Comparison of ENCODE assay signal across 1 cellular context in the genomic region with DNA sequence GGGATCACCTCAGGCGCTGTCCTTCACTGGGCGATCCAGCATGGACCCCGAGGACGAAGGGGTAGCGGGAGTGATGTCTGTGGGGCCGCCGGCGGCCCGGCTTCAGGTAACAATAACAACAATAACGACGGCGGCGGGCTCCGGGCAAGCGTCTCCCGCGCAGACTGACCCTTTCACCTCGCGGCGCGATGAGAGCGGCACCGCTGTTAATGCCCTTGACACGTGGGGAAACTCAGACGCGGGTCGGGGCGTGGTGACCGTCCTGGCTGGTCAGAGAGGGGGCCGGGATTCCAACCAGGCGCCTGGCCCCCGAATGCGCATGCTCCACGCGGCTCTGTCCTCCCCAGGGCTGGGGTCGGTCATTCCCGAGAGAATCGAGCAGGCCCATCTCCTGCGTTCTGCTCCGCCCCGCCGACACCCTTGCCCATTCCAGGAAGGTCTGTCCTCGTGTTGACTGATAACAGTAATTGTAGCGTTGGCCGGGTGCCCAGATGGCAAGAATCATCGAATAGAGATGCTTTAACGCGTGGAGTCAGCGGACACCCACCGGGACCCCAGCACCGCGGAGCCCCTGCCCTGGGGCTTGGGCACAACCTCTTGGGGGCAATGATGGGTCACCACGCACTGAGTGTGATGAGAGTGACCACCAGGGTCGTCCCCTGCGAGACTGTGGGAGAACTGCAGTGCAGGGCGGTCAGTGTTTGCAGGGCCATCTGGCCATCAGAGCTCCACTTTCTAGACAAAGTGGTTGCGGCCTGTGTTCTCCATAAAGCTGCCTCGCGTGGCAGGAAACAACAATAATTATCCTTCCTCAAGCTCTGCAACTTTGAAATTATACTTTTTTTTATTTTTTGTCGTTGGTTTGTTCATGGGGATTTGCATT.
A peak's percentile ranks its signal among the peaks of the same experiment; 100 is the strongest.
TF ChIP-seq lines count a peak whose summit lies in the region.

No MANE protein-coding gene starts in this region.

TF ChIP-seq in HepG2, 621 proteins besides CTCF, POLR2A, EP300 and RAD21 (continued from another document and continues in another):
- TF ChIP-seq, protein P1, sequence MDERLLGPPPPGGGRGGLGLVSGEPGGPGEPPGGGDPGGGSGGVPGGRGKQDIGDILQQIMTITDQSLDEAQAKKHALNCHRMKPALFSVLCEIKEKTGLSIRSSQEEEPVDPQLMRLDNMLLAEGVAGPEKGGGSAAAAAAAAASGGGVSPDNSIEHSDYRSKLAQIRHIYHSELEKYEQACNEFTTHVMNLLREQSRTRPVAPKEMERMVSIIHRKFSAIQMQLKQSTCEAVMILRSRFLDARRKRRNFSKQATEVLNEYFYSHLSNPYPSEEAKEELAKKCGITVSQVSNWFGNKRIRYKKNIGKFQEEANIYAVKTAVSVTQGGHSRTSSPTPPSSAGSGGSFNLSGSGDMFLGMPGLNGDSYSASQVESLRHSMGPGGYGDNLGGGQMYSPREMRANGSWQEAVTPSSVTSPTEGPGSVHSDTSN (CRISPR knock-in tag; IDR thresholded peaks at IDR 0.05): no peak
- TF ChIP-seq TARDBP (CRISPR knock-in tag; IDR thresholded peaks at IDR 0.05) (no peak), KDM5A (IDR thresholded peaks at IDR 0.05; ENCODE audit: borderline replicate concordance, low read length) (peak; percentile 72; the same call in 1 of the 2 replicates), ZNF431 (CRISPR knock-in tag; IDR thresholded peaks at IDR 0.05; ENCODE audit: borderline replicate concordance, low read depth) (peak; percentile 64; the same call in 1 of the 2 replicates), ZNF136 (CRISPR knock-in tag; IDR thresholded peaks at IDR 0.05; ENCODE audit: low read depth) (0 out of 2 replicates have a peak, but pooled peaks have one; percentile 54), HOXA7 (CRISPR knock-in tag; IDR thresholded peaks at IDR 0.05) (no peak), ZNF382 (CRISPR knock-in tag; IDR thresholded peaks at IDR 0.05; ENCODE audit: borderline replicate concordance) (no peak), ZNF3 (CRISPR knock-in tag; IDR thresholded peaks at IDR 0.05) (no peak), SRSF1 (optimal IDR thresholded peaks at IDR 0.05; ENCODE audit: low read depth, low read length) (no peak), KLF11 (CRISPR knock-in tag; IDR thresholded peaks at IDR 0.05) (no peak), FIP1L1 (IDR thresholded peaks at IDR 0.05; ENCODE audit: borderline replicate concordance, insufficient read depth, low read depth, low read length) (no peak), NFE2L1 (CRISPR knock-in tag; IDR thresholded peaks at IDR 0.05; ENCODE audit: borderline replicate concordance) (no peak), PRPF4 (IDR thresholded peaks at IDR 0.05; ENCODE audit: low read depth, low read length, poor library complexity, severe bottlenecking) (no peak), CCDC6 (CRISPR knock-in tag; IDR thresholded peaks at IDR 0.05) (no peak), ZNF180 (CRISPR knock-in tag; IDR thresholded peaks at IDR 0.05; ENCODE audit: borderline replicate concordance, low read depth) (no peak), IKZF1 (IDR thresholded peaks at IDR 0.05) (no peak), KAT8 (CRISPR knock-in tag; IDR thresholded peaks at IDR 0.05) (no peak; the same call in 1 of the 2 replicates), ZNF883 (CRISPR knock-in tag; IDR thresholded peaks at IDR 0.05; ENCODE audit: not compliant biosample characterization) (peak; percentile 54), ZNF225 (CRISPR knock-in tag; IDR thresholded peaks at IDR 0.05) (no peak), FOSL1 (CRISPR knock-in tag; IDR thresholded peaks at IDR 0.05; ENCODE audit: borderline replicate concordance) (peak; percentile 12; the same call in 1 of the 2 replicates), SRY (CRISPR knock-in tag; IDR thresholded peaks at IDR 0.05) (peak; percentile 46; the same call in 1 of the 2 replicates), ZNF543 (CRISPR knock-in tag; IDR thresholded peaks at IDR 0.05) (peak; percentile 74; the same call in 1 of the 2 replicates), POGZ (CRISPR knock-in tag; IDR thresholded peaks at IDR 0.05) (0 out of 2 replicates have a peak, but pooled peaks have one; percentile 1), NRL (CRISPR knock-in tag; IDR thresholded peaks at IDR 0.05; ENCODE audit: borderline replicate concordance) (peak; percentile 69), ERF (CRISPR knock-in tag; IDR thresholded peaks at IDR 0.05) (no peak), SNRNP70 (IDR thresholded peaks at IDR 0.05; ENCODE audit: low read depth, low read length) (no peak), AGO2 (optimal IDR thresholded peaks at IDR 0.05; ENCODE audit: low read depth, low read length) (peak; percentile 91), ZNF317 (CRISPR knock-in tag; IDR thresholded peaks at IDR 0.05) (no peak), SSRP1 (CRISPR knock-in tag; IDR thresholded peaks at IDR 0.05) (no peak), ETV5 (CRISPR knock-in tag; IDR thresholded peaks at IDR 0.05; ENCODE audit: borderline replicate concordance) (peak; percentile 22; the same call in 1 of the 2 replicates)
- TF ChIP-seq, protein P2, sequence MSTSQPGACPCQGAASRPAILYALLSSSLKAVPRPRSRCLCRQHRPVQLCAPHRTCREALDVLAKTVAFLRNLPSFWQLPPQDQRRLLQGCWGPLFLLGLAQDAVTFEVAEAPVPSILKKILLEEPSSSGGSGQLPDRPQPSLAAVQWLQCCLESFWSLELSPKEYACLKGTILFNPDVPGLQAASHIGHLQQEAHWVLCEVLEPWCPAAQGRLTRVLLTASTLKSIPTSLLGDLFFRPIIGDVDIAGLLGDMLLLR (CRISPR knock-in tag; IDR thresholded peaks at IDR 0.05): no peak
- TF ChIP-seq, protein P3, sequence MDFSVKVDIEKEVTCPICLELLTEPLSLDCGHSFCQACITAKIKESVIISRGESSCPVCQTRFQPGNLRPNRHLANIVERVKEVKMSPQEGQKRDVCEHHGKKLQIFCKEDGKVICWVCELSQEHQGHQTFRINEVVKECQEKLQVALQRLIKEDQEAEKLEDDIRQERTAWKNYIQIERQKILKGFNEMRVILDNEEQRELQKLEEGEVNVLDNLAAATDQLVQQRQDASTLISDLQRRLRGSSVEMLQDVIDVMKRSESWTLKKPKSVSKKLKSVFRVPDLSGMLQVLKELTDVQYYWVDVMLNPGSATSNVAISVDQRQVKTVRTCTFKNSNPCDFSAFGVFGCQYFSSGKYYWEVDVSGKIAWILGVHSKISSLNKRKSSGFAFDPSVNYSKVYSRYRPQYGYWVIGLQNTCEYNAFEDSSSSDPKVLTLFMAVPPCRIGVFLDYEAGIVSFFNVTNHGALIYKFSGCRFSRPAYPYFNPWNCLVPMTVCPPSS (IDR thresholded peaks at IDR 0.05): no peak
- TF ChIP-seq, protein P4, sequence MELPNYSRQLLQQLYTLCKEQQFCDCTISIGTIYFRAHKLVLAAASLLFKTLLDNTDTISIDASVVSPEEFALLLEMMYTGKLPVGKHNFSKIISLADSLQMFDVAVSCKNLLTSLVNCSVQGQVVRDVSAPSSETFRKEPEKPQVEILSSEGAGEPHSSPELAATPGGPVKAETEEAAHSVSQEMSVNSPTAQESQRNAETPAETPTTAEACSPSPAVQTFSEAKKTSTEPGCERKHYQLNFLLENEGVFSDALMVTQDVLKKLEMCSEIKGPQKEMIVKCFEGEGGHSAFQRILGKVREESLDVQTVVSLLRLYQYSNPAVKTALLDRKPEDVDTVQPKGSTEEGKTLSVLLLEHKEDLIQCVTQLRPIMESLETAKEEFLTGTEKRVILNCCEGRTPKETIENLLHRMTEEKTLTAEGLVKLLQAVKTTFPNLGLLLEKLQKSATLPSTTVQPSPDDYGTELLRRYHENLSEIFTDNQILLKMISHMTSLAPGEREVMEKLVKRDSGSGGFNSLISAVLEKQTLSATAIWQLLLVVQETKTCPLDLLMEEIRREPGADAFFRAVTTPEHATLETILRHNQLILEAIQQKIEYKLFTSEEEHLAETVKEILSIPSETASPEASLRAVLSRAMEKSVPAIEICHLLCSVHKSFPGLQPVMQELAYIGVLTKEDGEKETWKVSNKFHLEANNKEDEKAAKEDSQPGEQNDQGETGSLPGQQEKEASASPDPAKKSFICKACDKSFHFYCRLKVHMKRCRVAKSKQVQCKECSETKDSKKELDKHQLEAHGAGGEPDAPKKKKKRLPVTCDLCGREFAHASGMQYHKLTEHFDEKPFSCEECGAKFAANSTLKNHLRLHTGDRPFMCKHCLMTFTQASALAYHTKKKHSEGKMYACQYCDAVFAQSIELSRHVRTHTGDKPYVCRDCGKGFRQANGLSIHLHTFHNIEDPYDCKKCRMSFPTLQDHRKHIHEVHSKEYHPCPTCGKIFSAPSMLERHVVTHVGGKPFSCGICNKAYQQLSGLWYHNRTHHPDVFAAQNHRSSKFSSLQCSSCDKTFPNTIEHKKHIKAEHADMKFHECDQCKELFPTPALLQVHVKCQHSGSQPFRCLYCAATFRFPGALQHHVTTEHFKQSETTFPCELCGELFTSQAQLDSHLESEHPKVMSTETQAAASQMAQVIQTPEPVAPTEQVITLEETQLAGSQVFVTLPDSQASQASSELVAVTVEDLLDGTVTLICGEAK (IDR thresholded peaks at IDR 0.05): no peak
- TF ChIP-seq, protein P4 (CRISPR knock-in tag; IDR thresholded peaks at IDR 0.05): peak; percentile 44; the same call in 1 of the 2 replicates
- TF ChIP-seq, protein P5, sequence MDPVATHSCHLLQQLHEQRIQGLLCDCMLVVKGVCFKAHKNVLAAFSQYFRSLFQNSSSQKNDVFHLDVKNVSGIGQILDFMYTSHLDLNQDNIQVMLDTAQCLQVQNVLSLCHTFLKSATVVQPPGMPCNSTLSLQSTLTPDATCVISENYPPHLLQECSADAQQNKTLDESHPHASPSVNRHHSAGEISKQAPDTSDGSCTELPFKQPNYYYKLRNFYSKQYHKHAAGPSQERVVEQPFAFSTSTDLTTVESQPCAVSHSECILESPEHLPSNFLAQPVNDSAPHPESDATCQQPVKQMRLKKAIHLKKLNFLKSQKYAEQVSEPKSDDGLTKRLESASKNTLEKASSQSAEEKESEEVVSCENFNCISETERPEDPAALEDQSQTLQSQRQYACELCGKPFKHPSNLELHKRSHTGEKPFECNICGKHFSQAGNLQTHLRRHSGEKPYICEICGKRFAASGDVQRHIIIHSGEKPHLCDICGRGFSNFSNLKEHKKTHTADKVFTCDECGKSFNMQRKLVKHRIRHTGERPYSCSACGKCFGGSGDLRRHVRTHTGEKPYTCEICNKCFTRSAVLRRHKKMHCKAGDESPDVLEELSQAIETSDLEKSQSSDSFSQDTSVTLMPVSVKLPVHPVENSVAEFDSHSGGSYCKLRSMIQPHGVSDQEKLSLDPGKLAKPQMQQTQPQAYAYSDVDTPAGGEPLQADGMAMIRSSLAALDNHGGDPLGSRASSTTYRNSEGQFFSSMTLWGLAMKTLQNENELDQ (CRISPR knock-in tag; IDR thresholded peaks at IDR 0.05; ENCODE audit: borderline replicate concordance): 0 out of 2 replicates have a peak, but pooled peaks have one; percentile 25
- TF ChIP-seq, protein P6, sequence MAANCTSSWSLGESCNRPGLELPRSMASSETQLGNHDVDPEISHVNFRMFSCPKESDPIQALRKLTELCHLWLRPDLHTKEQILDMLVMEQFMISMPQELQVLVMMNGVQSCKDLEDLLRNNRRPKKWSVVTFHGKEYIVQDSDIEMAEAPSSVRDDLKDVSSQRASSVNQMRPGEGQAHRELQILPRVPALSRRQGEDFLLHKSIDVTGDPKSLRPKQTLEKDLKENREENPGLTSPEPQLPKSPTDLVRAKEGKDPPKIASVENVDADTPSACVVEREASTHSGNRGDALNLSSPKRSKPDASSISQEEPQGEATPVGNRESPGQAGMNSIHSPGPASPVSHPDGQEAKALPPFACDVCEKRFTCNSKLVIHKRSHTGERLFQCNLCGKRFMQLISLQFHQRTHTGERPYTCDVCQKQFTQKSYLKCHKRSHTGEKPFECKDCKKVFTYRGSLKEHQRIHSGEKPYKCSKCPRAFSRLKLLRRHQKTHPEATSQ (CRISPR knock-in tag; IDR thresholded peaks at IDR 0.05; ENCODE audit: borderline replicate concordance): no peak
- TF ChIP-seq, protein P7, sequence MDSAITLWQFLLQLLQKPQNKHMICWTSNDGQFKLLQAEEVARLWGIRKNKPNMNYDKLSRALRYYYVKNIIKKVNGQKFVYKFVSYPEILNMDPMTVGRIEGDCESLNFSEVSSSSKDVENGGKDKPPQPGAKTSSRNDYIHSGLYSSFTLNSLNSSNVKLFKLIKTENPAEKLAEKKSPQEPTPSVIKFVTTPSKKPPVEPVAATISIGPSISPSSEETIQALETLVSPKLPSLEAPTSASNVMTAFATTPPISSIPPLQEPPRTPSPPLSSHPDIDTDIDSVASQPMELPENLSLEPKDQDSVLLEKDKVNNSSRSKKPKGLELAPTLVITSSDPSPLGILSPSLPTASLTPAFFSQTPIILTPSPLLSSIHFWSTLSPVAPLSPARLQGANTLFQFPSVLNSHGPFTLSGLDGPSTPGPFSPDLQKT (CRISPR knock-in tag; IDR thresholded peaks at IDR 0.05; ENCODE audit: borderline replicate concordance): no peak
- TF ChIP-seq, protein P8, sequence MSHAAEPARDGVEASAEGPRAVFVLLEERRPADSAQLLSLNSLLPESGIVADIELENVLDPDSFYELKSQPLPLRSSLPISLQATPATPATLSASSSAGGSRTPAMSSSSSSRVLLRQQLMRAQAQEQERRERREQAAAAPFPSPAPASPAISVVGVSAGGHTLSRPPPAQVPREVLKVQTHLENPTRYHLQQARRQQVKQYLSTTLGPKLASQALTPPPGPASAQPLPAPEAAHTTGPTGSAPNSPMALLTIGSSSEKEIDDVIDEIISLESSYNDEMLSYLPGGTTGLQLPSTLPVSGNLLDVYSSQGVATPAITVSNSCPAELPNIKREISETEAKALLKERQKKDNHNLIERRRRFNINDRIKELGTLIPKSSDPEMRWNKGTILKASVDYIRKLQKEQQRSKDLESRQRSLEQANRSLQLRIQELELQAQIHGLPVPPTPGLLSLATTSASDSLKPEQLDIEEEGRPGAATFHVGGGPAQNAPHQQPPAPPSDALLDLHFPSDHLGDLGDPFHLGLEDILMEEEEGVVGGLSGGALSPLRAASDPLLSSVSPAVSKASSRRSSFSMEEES (CRISPR knock-in tag; IDR thresholded peaks at IDR 0.05): no peak; the same call in 1 of the 2 replicates
